25 cellular contexts compared by ENCODE assay signal in the genomic region with DNA sequence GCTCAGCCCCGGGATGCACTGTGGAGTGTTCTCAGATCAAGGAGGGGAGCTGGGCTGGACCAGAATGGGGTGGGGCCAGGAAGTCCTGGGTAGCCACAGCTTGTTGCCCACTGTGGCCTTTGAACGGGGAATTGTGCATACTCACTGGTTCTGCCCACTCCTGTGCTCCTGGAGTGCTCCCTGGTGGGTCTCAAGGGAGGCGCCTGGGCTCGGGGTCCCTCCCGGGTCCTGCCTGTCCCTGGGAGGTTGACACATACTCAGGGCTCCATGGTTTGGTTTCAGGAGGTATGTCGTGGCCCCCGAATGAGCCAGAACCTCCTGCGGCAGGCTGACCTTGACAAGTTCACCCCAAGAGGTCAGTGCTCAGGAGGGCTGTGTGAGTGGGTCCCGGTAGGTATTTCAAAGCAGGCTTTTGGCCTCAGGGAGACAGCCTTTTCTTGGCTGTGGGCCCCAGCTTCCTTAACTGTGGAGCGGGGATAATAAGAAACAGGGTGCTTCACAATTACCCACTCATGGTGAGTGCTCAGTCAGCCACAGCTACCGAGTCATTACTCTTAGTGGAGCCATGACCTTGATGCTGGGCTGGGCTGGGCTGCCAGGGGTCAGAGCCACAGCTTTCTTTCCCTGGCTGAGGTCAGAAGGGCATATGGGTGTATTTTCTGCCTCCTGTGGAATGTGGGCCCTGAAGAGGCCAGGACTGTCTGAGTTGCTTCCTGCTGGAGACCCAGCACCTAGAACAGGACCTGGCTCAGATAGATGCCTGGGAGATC. TPM values are rescaled to one million over a fixed set of nuclear protein-coding genes. Genes with fewer than 3 reads are reported as not detected.
A peak's percentile ranks its signal among the peaks of the same experiment; 100 is the strongest.
DNase-seq lines count a peak whose midpoint lies in the region; FAIRE-seq and TF ChIP-seq lines count a peak whose summit lies in the region.
"Had no signal": no experiment of that assay in that cellular context is flagged by ENCODE, and none has a peak within 500 bp of the region (broad histone marks: within the 10 kb centered on the region; RNA-seq: fewer than 3 reads in every experiment).

No MANE protein-coding gene starts in this region.

- peak overlapping the region; percentile 39 for H3K27ac Mint-ChIP-seq in neural progenitor cell
- H3K27ac Mint-ChIP-seq: activated naive CD8-positive, alpha-beta T cell; type B pancreatic cell; WTC11 had no signal

- H3K9me3 ChIP-seq in GM23248 (ENCODE audit: low read depth) (no peaks in the 10 kb centered on the region), neural progenitor cell (ENCODE audit: low read depth) (no peaks in the 10 kb centered on the region)
- H3K9me3 ChIP-seq: pancreas, stomach had no signal

- H3F3A ChIP-seq in GM23248 (ENCODE audit: insufficient read depth) (no peaks in the 10 kb centered on the region), neural progenitor cell (ENCODE audit: low read depth) (peaks cover 9% of the 10 kb centered on the region)

- H3K27ac ChIP-seq in GM23248 = no peak overlapping the region
- no peak overlapping the region for H3K27ac ChIP-seq in neural progenitor cell
- no peak overlapping the region for H3K27ac ChIP-seq in coronary artery
- H3K27ac ChIP-seq: dorsolateral prefrontal cortex, pancreas, RWPE1, stomach had no signal

- TF ChIP-seq CTCF in neural progenitor cell (IDR thresholded peaks at IDR 0.05) (no peak), coronary artery (IDR thresholded peaks at IDR 0.05) (no peak)

- no peaks in the 10 kb centered on the region for H3K36me3 Mint-ChIP-seq in neural progenitor cell
- H3K36me3 Mint-ChIP-seq: natural killer cell, type B pancreatic cell, WTC11 had no signal

- H3K4me3 Mint-ChIP-seq in neural progenitor cell = no peak overlapping the region
- H3K4me3 Mint-ChIP-seq: activated naive CD8-positive, alpha-beta T cell; CD4-positive, CD25-positive, alpha-beta regulatory T cell; central memory CD8-positive, alpha-beta T cell; natural killer cell; type B pancreatic cell; WTC11 had no signal

- H3K27me3 Mint-ChIP-seq in neural progenitor cell (ENCODE audit: insufficient read depth, low read depth) = peaks cover 12% of the 10 kb centered on the region
- H3K27me3 Mint-ChIP-seq: activated naive CD8-positive, alpha-beta T cell; CD4-positive, CD25-positive, alpha-beta regulatory T cell; central memory CD8-positive, alpha-beta T cell; type B pancreatic cell had no signal

- DNase-seq in GM23248 = peak; percentile 19
- DNase-seq in HTR-8/SVneo (ENCODE audit: insufficient read length, low spot score) = no peak
- peak; percentile 16 for DNase-seq in glomerular visceral epithelial cell (ENCODE audit: extremely low spot score)
- DNase-seq in neural progenitor cell (ENCODE audit: low spot score) = no peak
- DNase-seq in SHP77 treated with DMSO at 0.1 percent for 48 hours (lab: John Stamatoyannopoulos, UW) = no peak
- no peak for DNase-seq in coronary artery (ENCODE audit: low spot score)
- DNase-seq in NCI-H526 treated with DMSO at 0.1 percent for 48 hours (lab: John Stamatoyannopoulos, UW) = no peak
- DNase-seq: activated CD4-positive, alpha-beta T cell treated with anti-CD3 and anti-CD28 coated beads, Interleukin-2, amount 50 U/mL, for 1 hour; CD4-positive, CD25-positive, alpha-beta regulatory T cell; dorsolateral prefrontal cortex; kidney glomerular epithelial cell; natural killer cell; NCI-H1436; NCI-H524; stimulated activated CD4-positive, alpha-beta T cell treated with anti-CD3 and anti-CD28 coated beads, Interleukin-4, amount 100 ng/mL, for 4 hours; stomach; T-helper 9 cell had no signal

- peaks cover 16% of the 10 kb centered on the region for H3K4me1 Mint-ChIP-seq in neural progenitor cell
- H3K4me1 Mint-ChIP-seq: central memory CD8-positive, alpha-beta T cell; WTC11 had no signal

- no peaks in the 10 kb centered on the region for H3K4me1 ChIP-seq in GM23248 (ENCODE audit: insufficient read depth)
- H3K4me1 ChIP-seq in neural progenitor cell = peaks cover 7% of the 10 kb centered on the region
- H3K4me1 ChIP-seq: pancreas had no signal

- H3K4me3 ChIP-seq in GM23248 (no peak overlapping the region), neural progenitor cell (no peak overlapping the region), coronary artery (no peak overlapping the region)
- H3K4me3 ChIP-seq: dorsolateral prefrontal cortex, pancreas, stomach had no signal

- H3K4me2 ChIP-seq in GM23248 (ENCODE audit: unreplicated experiment) = no peak overlapping the region
- H3K4me2 ChIP-seq in neural progenitor cell = no peak overlapping the region

- H3K27me3 ChIP-seq in GM23248 (replicated peaks; ENCODE audit: insufficient read depth) (no peaks in the 10 kb centered on the region), neural progenitor cell (peaks cover 11% of the 10 kb centered on the region)
- H3K27me3 ChIP-seq: dorsolateral prefrontal cortex, pancreas, stomach had no signal

- peak; percentile 16 for FAIRE-seq in HTR-8/SVneo (lab: Jason Lieb, UNC)
- FAIRE-seq: astrocyte, GM19239, pancreas had no signal

- no peaks in the 10 kb centered on the region for H3K79me2 ChIP-seq in GM23248 (ENCODE audit: insufficient read depth)
- H3K79me2 ChIP-seq in neural progenitor cell (ENCODE audit: low read depth) = no peaks in the 10 kb centered on the region

- no peaks in the 10 kb centered on the region for H3K9me3 Mint-ChIP-seq in neural progenitor cell
- H3K9me3 Mint-ChIP-seq: CD4-positive, CD25-positive, alpha-beta regulatory T cell; central memory CD8-positive, alpha-beta T cell; natural killer cell; type B pancreatic cell; WTC11 had no signal

- no peaks in the 10 kb centered on the region for H3K9me2 ChIP-seq in GM23248 (ENCODE audit: insufficient read depth)

- no peaks in the 10 kb centered on the region for H3K36me3 ChIP-seq in GM23248 (ENCODE audit: low read depth)
- H3K36me3 ChIP-seq in neural progenitor cell = no peaks in the 10 kb centered on the region
- H3K36me3 ChIP-seq: pancreas had no signal

- no peak overlapping the region for H3K9ac ChIP-seq in GM23248
- H3K9ac ChIP-seq in neural progenitor cell = no peak overlapping the region

- no peak overlapping the region for H2AFZ ChIP-seq in GM23248
- H2AFZ ChIP-seq in neural progenitor cell (replicated peaks) = no peak overlapping the region

- 86 to 91% methylated on average over 11 of the region's 11 CpGs for WGBS in GM23248 (ENCODE audit: low coverage in 1 of 2, low lambda C conversion rate in 2 of 2, missing lambda C conversion rate in 2 of 2), 2 experiments

- in situ Hi-C loops in GM23248 (cut with MboI) = no loop called here

- H4K20me1 ChIP-seq in GM23248 (ENCODE audit: insufficient read depth) (no peaks in the 10 kb centered on the region), neural progenitor cell (ENCODE audit: low read depth) (no peaks in the 10 kb centered on the region)

RNA-seq across cellular contexts. Expression of a gene that starts 7.6 kb away (rescaled TPM):
- 4.0 and 7.0 TPM in 2 replicates for total RNA-seq in GM23248 (2014; rRNA removed; shearing (Covaris generic))
- polyA plus RNA-seq in GM23248 (2016; fragmentation: Nextera tagmentation; extraction: Ambion mirVana) = 0.81 and 0.89 TPM in 2 replicates
- 0.80 and 2.1 TPM in 2 replicates for total RNA-seq in neural progenitor cell (ENCODE audit: low replicate concordance)

RNA-seq across cellular contexts. Expression of a gene that starts 36.1 kb away (rescaled TPM):
- 4.9 and 10.0 TPM in 2 replicates for total RNA-seq in GM23248 (2014; rRNA removed; shearing (Covaris generic))
- 2.5 and 2.7 TPM in 2 replicates for polyA plus RNA-seq in GM23248 (2016; fragmentation: Nextera tagmentation; extraction: Ambion mirVana)
- total RNA-seq in neural progenitor cell (ENCODE audit: low replicate concordance) = 4.2 and 10.1 TPM in 2 replicates

RNA-seq across cellular contexts. Expression of a gene that starts 45.3 kb away (rescaled TPM):
- 45.3 and 56.1 TPM in 2 replicates for total RNA-seq in GM23248 (2014; rRNA removed; shearing (Covaris generic))
- polyA plus RNA-seq in GM23248 (2016; fragmentation: Nextera tagmentation; extraction: Ambion mirVana) = 16.1 and 18.7 TPM in 2 replicates
- total RNA-seq in neural progenitor cell (ENCODE audit: low replicate concordance) = 45.4 and 49.2 TPM in 2 replicates

Comparison
In these comparisons a context has a peak if more than half of its experiments do, and no peak if none do; other contexts are left out.
1. DNase-seq: peak in GM23248 (single experiment) and glomerular visceral epithelial cell (single experiment); none in HTR-8/SVneo (single experiment), neural progenitor cell (single experiment), SHP77 treated with DMSO at 0.1 percent for 48 hours (single experiment), coronary artery (single experiment) and NCI-H526 treated with DMSO at 0.1 percent for 48 hours (single experiment).